In the genomic region with DNA sequence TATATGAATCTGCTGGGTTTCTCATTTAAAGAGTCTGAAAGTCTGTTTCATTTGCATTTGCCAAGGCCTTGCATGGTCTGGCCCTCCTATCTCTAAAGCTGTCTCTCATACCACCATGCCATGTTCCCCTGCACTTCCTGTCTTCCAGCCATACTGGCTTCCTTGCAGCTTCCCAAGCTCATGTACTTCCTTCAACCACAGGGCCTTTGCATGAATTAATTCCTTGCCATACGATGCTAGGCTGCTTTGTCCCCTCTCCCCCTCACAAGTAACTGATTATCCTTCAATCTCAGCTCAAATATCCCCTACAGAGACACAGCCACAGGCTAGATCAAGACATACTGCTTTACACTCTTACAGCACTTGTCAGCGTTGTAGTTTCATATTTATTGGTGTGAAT, we compare ENCODE assay signal across 37 cellular contexts. TPM values are rescaled to one million over a fixed set of nuclear protein-coding genes. Genes with fewer than 3 reads are reported as not detected.
"Had no signal": no experiment of that assay in that cellular context is flagged by ENCODE, and none has a peak within 500 bp of the region (broad histone marks: within the 10 kb centered on the region; RNA-seq: fewer than 3 reads in every experiment).

No MANE protein-coding gene starts in this region.

- H3K9me3 Mint-ChIP-seq: natural killer cell; nephron; stimulated activated memory B cell treated with anti-CD40 and anti-IgM and Interleukin-4, amounts not matched to agents 10 μg/mL and 1 μg/mL and 100 μg/mL, for 72 hours; stimulated activated naive CD8-positive, alpha-beta T cell treated with anti-CD3 and anti-CD28 coated beads, Interleukin-15, amount 100 ng/mL, for 72 hours had no signal

- ATAC-seq: naive thymus-derived CD4-positive, alpha-beta T cell; natural killer cell; psoas muscle; right cardiac atrium; sciatic nerve; stimulated activated memory B cell treated with anti-CD40 and anti-IgM and Interleukin-4, amounts not matched to agents 10 μg/mL and 1 μg/mL and 100 μg/mL, for 72 hours; stimulated activated naive CD8-positive, alpha-beta T cell treated with anti-CD3 and anti-CD28 coated beads, Interleukin-15, amount 100 ng/mL, for 72 hours; stimulated activated naive CD8-positive, alpha-beta T cell treated with anti-CD3 and anti-CD28 coated beads, Interleukin-15, Interleukin-2, amounts not matched to agents 100 U/mL and 50 U/mL, for 24 hours had no signal

- FAIRE-seq: urothelium cell line had no signal

- H3K4me1 ChIP-seq: parathyroid adenoma, psoas muscle, suprapubic skin, thyroid gland, vagina had no signal

- H3K4me2 ChIP-seq: smooth muscle cell had no signal

- H3K4me3 Mint-ChIP-seq: naive thymus-derived CD4-positive, alpha-beta T cell; natural killer cell; nephron; stimulated activated memory B cell treated with anti-CD40 and anti-IgM and Interleukin-4, amounts not matched to agents 10 μg/mL and 1 μg/mL and 100 μg/mL, for 72 hours; stimulated activated naive CD8-positive, alpha-beta T cell treated with anti-CD3 and anti-CD28 coated beads, Interleukin-15, amount 100 ng/mL, for 72 hours had no signal

- H3K27ac ChIP-seq: neutrophil, ovary, parathyroid adenoma, psoas muscle, skin epidermis, spleen, suprapubic skin, thoracic aorta, thyroid gland, tibial nerve, upper lobe of left lung, vagina had no signal

- H3K27me3 ChIP-seq: ovary, thyroid gland, vagina had no signal

- H3K79me2 ChIP-seq: parathyroid adenoma had no signal

- H3K4me3 ChIP-seq: ovary, psoas muscle, skin epidermis, smooth muscle cell, spleen, suprapubic skin, thoracic aorta, thyroid gland, tibial nerve, upper lobe of left lung, vagina had no signal

- H3K9me3 ChIP-seq: neutrophil, ovary, psoas muscle, spleen, suprapubic skin, thoracic aorta, thyroid gland, tibial nerve, upper lobe of left lung, vagina had no signal

- H3K36me3 ChIP-seq: neutrophil, ovary, spleen, suprapubic skin, thoracic aorta, thyroid gland, tibial nerve, upper lobe of left lung, vagina had no signal

- H3K27ac Mint-ChIP-seq: naive thymus-derived CD4-positive, alpha-beta T cell; natural killer cell; nephron; progenitor cell of endocrine pancreas; stimulated activated memory B cell treated with anti-CD40 and anti-IgM and Interleukin-4, amounts not matched to agents 10 μg/mL and 1 μg/mL and 100 μg/mL, for 72 hours; stimulated activated naive CD8-positive, alpha-beta T cell treated with anti-CD3 and anti-CD28 coated beads, Interleukin-15, amount 100 ng/mL, for 72 hours had no signal

- H3K36me3 Mint-ChIP-seq: naive thymus-derived CD4-positive, alpha-beta T cell; natural killer cell; stimulated activated memory B cell treated with anti-CD40 and anti-IgM and Interleukin-4, amounts not matched to agents 10 μg/mL and 1 μg/mL and 100 μg/mL, for 72 hours had no signal

- H3K4me1 Mint-ChIP-seq: naive thymus-derived CD4-positive, alpha-beta T cell; natural killer cell; nephron; stimulated activated naive CD8-positive, alpha-beta T cell treated with anti-CD3 and anti-CD28 coated beads, Interleukin-15, amount 100 ng/mL, for 72 hours had no signal

- DNase-seq: naive thymus-derived CD4-positive, alpha-beta T cell; natural killer cell; nucleus accumbens; ovary; posterior cingulate gyrus; psoas muscle; right cardiac atrium; spleen; stimulated activated CD4-positive, alpha-beta T cell treated with anti-CD3 and anti-CD28 coated beads, Interleukin-12 subunit alpha, Interleukin-12 subunit beta, amount 100 ng/mL, for 4 hours; stimulated activated CD4-positive, alpha-beta T cell treated with anti-CD3 and anti-CD28 coated beads, Interleukin-1b, Interleukin-23, amount 100 ng/mL, for 48 hours; stimulated activated CD4-positive, alpha-beta T cell treated with anti-CD3 and anti-CD28 coated beads, Interleukin-4, amount 100 ng/mL, for 1 hour; stimulated activated CD4-positive, alpha-beta T cell treated with anti-CD3 and anti-CD28 coated beads, Interleukin-4, amount 100 ng/mL, for 4 hours; stimulated activated CD8-positive, alpha-beta memory T cell treated with anti-CD3 and anti-CD28 coated beads, Interleukin-4, amount 100 ng/mL, for 48 hours; stimulated activated naive CD4-positive, alpha-beta T cell; stimulated activated naive CD8-positive, alpha-beta T cell treated with anti-CD3 and anti-CD28 coated beads, Interleukin-15, amount 100 ng/mL, for 72 hours; stimulated activated naive CD8-positive, alpha-beta T cell treated with anti-CD3 and anti-CD28 coated beads, Interleukin-15, Interleukin-2, amounts not matched to agents 100 U/mL and 50 U/mL, for 24 hours; substantia nigra; thyroid gland; trophoblast cell; upper lobe of left lung had no signal

- H2AFZ ChIP-seq: parathyroid adenoma had no signal

- H3K9ac ChIP-seq: parathyroid adenoma had no signal

RNA-seq across cellular contexts. Expression of a gene that starts 5.8 kb away (rescaled TPM):
- total RNA-seq: natural killer cell, smooth muscle cell, thoracic aorta, tibial nerve had no signal
- polyA plus RNA-seq: naive thymus-derived CD4-positive, alpha-beta T cell; smooth muscle cell had no signal

RNA-seq across cellular contexts. Expression of a gene that starts 38.8 kb away (rescaled TPM):
- total RNA-seq: naive thymus-derived CD4-positive, alpha-beta T cell; omental fat pad; psoas muscle; renal cortical epithelial cell; right cardiac atrium; sciatic nerve; smooth muscle cell; spleen; suprapubic skin; thoracic aorta; thyroid gland; ureter; vagina had no signal
- polyA plus RNA-seq: naive thymus-derived CD4-positive, alpha-beta T cell; neural cell; right cardiac atrium; smooth muscle cell had no signal
